Comparison of ENCODE assay signal across 1 cellular context in the genomic region with DNA sequence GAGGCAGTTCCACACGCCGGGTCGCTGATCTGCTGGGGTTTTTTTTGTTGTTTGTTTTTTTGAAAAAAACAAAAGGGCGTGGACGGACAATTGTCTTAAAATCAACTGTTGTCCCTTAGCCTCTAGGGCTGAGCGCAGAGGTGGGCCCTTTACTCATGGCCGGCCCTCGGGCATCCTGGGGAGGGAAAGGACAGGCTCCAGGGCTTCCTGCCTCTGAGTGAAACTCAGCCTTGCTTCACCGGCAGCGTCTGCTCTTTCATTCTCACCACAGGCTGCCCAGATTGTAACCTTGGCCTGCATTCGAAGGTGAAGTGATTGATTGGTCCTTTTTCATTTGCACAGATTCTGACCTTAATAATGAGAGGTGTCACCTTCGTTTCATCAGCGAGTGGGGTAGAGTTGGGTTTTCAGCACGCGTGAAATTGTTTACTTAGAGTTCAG.
TF ChIP-seq lines count a peak whose summit lies in the region.

No MANE protein-coding gene starts in this region.

TF ChIP-seq in HepG2, 621 proteins besides CTCF, POLR2A, EP300 and RAD21 (continued from another document):
- TF ChIP-seq, protein P1, sequence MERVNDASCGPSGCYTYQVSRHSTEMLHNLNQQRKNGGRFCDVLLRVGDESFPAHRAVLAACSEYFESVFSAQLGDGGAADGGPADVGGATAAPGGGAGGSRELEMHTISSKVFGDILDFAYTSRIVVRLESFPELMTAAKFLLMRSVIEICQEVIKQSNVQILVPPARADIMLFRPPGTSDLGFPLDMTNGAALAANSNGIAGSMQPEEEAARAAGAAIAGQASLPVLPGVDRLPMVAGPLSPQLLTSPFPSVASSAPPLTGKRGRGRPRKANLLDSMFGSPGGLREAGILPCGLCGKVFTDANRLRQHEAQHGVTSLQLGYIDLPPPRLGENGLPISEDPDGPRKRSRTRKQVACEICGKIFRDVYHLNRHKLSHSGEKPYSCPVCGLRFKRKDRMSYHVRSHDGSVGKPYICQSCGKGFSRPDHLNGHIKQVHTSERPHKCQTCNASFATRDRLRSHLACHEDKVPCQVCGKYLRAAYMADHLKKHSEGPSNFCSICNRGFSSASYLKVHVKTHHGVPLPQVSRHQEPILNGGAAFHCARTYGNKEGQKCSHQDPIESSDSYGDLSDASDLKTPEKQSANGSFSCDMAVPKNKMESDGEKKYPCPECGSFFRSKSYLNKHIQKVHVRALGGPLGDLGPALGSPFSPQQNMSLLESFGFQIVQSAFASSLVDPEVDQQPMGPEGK (CRISPR knock-in tag; IDR thresholded peaks at IDR 0.05), result 0 out of 2 replicates have a peak, but pooled peaks have one; percentile 29
- TF ChIP-seq IKZF4 (CRISPR knock-in tag; IDR thresholded peaks at IDR 0.05; ENCODE audit: borderline replicate concordance, low read depth, not compliant biosample characterization) (peak; percentile 52), NFATC3 (CRISPR knock-in tag; IDR thresholded peaks at IDR 0.05) (0 out of 2 replicates have a peak, but pooled peaks have one; percentile 54), AGO2 (optimal IDR thresholded peaks at IDR 0.05; ENCODE audit: low read depth, low read length) (no peak), ZZZ3 (CRISPR knock-in tag; IDR thresholded peaks at IDR 0.05; ENCODE audit: borderline replicate concordance) (no peak), POLR2AphosphoS5 (IDR thresholded peaks at IDR 0.05; ENCODE audit: low read depth, low read length) (no peak), PAX8 (CRISPR knock-in tag; IDR thresholded peaks at IDR 0.05; ENCODE audit: borderline replicate concordance) (no peak; the same call in 1 of the 2 replicates), PLRG1 (conservative IDR thresholded peaks at IDR 0.05) (no peak), ZNF552 (CRISPR knock-in tag; IDR thresholded peaks at IDR 0.05; ENCODE audit: borderline replicate concordance) (no peak)
- TF ChIP-seq, protein P2, sequence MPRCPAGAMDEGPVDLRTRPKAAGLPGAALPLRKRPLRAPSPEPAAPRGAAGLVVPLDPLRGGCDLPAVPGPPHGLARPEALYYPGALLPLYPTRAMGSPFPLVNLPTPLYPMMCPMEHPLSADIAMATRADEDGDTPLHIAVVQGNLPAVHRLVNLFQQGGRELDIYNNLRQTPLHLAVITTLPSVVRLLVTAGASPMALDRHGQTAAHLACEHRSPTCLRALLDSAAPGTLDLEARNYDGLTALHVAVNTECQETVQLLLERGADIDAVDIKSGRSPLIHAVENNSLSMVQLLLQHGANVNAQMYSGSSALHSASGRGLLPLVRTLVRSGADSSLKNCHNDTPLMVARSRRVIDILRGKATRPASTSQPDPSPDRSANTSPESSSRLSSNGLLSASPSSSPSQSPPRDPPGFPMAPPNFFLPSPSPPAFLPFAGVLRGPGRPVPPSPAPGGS (CRISPR knock-in tag; IDR thresholded peaks at IDR 0.05), result no peak; the same call in 1 of the 2 replicates
- TF ChIP-seq, protein P3, sequence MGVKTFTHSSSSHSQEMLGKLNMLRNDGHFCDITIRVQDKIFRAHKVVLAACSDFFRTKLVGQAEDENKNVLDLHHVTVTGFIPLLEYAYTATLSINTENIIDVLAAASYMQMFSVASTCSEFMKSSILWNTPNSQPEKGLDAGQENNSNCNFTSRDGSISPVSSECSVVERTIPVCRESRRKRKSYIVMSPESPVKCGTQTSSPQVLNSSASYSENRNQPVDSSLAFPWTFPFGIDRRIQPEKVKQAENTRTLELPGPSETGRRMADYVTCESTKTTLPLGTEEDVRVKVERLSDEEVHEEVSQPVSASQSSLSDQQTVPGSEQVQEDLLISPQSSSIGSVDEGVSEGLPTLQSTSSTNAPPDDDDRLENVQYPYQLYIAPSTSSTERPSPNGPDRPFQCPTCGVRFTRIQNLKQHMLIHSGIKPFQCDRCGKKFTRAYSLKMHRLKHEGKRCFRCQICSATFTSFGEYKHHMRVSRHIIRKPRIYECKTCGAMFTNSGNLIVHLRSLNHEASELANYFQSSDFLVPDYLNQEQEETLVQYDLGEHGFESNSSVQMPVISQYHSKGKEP (CRISPR knock-in tag; IDR thresholded peaks at IDR 0.05), result no peak
- TF ChIP-seq, protein P4, sequence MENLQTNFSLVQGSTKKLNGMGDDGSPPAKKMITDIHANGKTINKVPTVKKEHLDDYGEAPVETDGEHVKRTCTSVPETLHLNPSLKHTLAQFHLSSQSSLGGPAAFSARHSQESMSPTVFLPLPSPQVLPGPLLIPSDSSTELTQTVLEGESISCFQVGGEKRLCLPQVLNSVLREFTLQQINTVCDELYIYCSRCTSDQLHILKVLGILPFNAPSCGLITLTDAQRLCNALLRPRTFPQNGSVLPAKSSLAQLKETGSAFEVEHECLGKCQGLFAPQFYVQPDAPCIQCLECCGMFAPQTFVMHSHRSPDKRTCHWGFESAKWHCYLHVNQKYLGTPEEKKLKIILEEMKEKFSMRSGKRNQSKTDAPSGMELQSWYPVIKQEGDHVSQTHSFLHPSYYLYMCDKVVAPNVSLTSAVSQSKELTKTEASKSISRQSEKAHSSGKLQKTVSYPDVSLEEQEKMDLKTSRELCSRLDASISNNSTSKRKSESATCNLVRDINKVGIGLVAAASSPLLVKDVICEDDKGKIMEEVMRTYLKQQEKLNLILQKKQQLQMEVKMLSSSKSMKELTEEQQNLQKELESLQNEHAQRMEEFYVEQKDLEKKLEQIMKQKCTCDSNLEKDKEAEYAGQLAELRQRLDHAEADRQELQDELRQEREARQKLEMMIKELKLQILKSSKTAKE (CRISPR knock-in tag; IDR thresholded peaks at IDR 0.05; ENCODE audit: borderline replicate concordance), result no peak
TF ChIP-seq in HepG2: peak in this region for 52.
